In the genomic region with DNA sequence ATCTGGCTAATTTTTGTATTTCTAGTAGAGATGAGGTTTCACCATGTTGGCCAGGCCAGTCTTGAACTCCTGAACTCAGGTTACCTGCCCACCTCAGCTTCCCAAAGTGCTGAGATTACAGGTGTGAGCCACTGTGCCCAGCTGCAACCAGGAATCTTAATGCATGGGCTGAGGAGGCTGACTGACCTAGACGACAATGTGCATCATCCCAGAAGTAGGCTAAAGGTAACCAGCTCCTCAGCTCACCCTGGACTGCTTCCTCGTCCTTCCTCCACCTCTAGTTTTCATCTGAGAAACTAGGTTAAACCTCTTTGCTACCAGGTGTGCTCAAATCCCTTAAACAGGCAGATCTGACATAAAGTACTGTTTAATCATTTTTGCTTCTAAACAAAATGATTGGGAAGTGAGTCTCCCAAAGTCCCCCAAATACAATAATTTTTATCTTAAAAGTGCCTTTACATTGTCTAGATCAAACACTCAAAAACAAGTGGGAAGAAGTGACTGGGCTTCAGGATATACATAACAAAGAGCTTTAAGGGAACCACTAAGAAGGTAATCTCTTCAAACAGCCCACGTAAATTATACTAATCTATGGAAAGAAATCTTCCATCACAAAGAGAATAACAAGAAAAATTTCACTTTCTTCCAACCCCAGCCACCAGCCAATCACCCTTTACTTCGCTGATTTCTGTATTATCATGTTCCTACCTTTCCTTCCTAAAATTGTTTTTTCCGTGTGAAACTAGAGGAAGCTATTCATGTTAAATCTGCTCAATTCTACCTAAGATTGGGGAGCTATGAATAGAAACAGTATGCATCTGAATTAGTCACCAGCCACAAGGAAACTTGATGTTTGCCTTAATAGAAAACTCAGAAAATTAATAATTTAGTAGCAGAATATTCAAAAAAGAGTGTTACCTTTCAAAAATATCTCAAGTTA, we compare ENCODE assay signal across 24 cellular contexts. TPM values are rescaled to one million over a fixed set of nuclear protein-coding genes. Genes with fewer than 3 reads are reported as not detected.
DNase-seq lines count a peak whose midpoint lies in the region; ATAC-seq and TF ChIP-seq lines count a peak whose summit lies in the region.
"Had no signal": no experiment of that assay in that cellular context is flagged by ENCODE, and none has a peak within 500 bp of the region (broad histone marks: within the 10 kb centered on the region; RNA-seq: fewer than 3 reads in every experiment).

No MANE protein-coding gene starts in this region.

- H3K4me3 Mint-ChIP-seq in type B pancreatic cell = no peak overlapping the region
- H3K4me3 Mint-ChIP-seq in stimulated activated effector memory CD8-positive, alpha-beta T cell treated with anti-CD3 and anti-CD28 coated beads, Interleukin-12 subunit alpha, Interleukin-12 subunit beta, amount 100 ng/mL, for 72 hours = no peak overlapping the region
- H3K4me3 Mint-ChIP-seq: activated T-cell treated with anti-CD3 and anti-CD28 coated beads, Interleukin-2, amount 50 U/mL, for 24 hours; CD4-positive, CD25-positive, alpha-beta regulatory T cell; nephron progenitor cell; stimulated activated memory B cell treated with anti-CD40 and anti-IgM and Interleukin-4, amounts not matched to agents 10 μg/mL and 1 μg/mL and 100 μg/mL, for 72 hours had no signal

- H3K4me1 ChIP-seq in HUES6 (ENCODE audit: control insufficient read depth, insufficient read depth, low read length) = peaks cover 68% of the 10 kb centered on the region
- H3K4me1 ChIP-seq: breast epithelium, colonic mucosa, left lung had no signal

- no peak for ATAC-seq in HG03565 (IDR thresholded peaks at IDR 0.05; ENCODE audit: unreplicated experiment)
- no peak for ATAC-seq in stimulated activated effector memory CD8-positive, alpha-beta T cell treated with anti-CD3 and anti-CD28 coated beads, Interleukin-12 subunit alpha, Interleukin-12 subunit beta, amount 100 ng/mL, for 72 hours
- ATAC-seq: left lung; stimulated activated memory B cell treated with anti-CD40 and anti-IgM and Interleukin-4, amounts not matched to agents 10 μg/mL and 1 μg/mL and 100 μg/mL, for 72 hours had no signal

- H3K9ac ChIP-seq in HUES6 (ENCODE audit: low read length) = peak overlapping the region; percentile 54

- H3K27me3 ChIP-seq in HUES6 (ENCODE audit: control insufficient read depth, insufficient read depth, low read length) = no peaks in the 10 kb centered on the region
- H3K27me3 ChIP-seq: breast epithelium, colonic mucosa, left lung had no signal

- peaks cover 54% of the 10 kb centered on the region for H3K4me1 Mint-ChIP-seq in type B pancreatic cell (ENCODE audit: unreplicated experiment)
- H3K4me1 Mint-ChIP-seq in stimulated activated effector memory CD8-positive, alpha-beta T cell treated with anti-CD3 and anti-CD28 coated beads, Interleukin-12 subunit alpha, Interleukin-12 subunit beta, amount 100 ng/mL, for 72 hours = no peaks in the 10 kb centered on the region
- H3K4me1 Mint-ChIP-seq: stimulated activated memory B cell treated with anti-CD40 and anti-IgM and Interleukin-4, amounts not matched to agents 10 μg/mL and 1 μg/mL and 100 μg/mL, for 72 hours had no signal

- no peaks in the 10 kb centered on the region for H3K9me3 ChIP-seq in HUES6 (ENCODE audit: control insufficient read depth, insufficient read depth, low read depth, low read length)
- H3K9me3 ChIP-seq: breast epithelium, colonic mucosa, left lung had no signal

- H3K27ac Mint-ChIP-seq in type B pancreatic cell = peak overlapping the region; percentile 79
- no peak overlapping the region for H3K27ac Mint-ChIP-seq in stimulated activated effector memory CD8-positive, alpha-beta T cell treated with anti-CD3 and anti-CD28 coated beads, Interleukin-12 subunit alpha, Interleukin-12 subunit beta, amount 100 ng/mL, for 72 hours
- H3K27ac Mint-ChIP-seq: activated T-cell treated with anti-CD3 and anti-CD28 coated beads, Interleukin-2, amount 50 U/mL, for 24 hours; nephron progenitor cell; stimulated activated memory B cell treated with anti-CD40 and anti-IgM and Interleukin-4, amounts not matched to agents 10 μg/mL and 1 μg/mL and 100 μg/mL, for 72 hours had no signal

- H3K27me3 Mint-ChIP-seq in type B pancreatic cell = no peaks in the 10 kb centered on the region

- peak overlapping the region; percentile 19 for H3K4me3 ChIP-seq in HUES6 (ENCODE audit: low read depth, low read length)
- H3K4me3 ChIP-seq: breast epithelium, colonic mucosa, K562, left lung had no signal

- H3K9me3 Mint-ChIP-seq in type B pancreatic cell = no peaks in the 10 kb centered on the region
- no peaks in the 10 kb centered on the region for H3K9me3 Mint-ChIP-seq in stimulated activated effector memory CD8-positive, alpha-beta T cell treated with anti-CD3 and anti-CD28 coated beads, Interleukin-12 subunit alpha, Interleukin-12 subunit beta, amount 100 ng/mL, for 72 hours
- H3K9me3 Mint-ChIP-seq: activated T-cell treated with anti-CD3 and anti-CD28 coated beads, Interleukin-2, amount 50 U/mL, for 24 hours; nephron progenitor cell; stimulated activated memory B cell treated with anti-CD40 and anti-IgM and Interleukin-4, amounts not matched to agents 10 μg/mL and 1 μg/mL and 100 μg/mL, for 72 hours had no signal

- H3K36me3 ChIP-seq in HUES6 (ENCODE audit: control insufficient read depth, insufficient read depth, low read length) = no peaks in the 10 kb centered on the region; the same call in 1 of the 2 replicates
- H3K36me3 ChIP-seq: breast epithelium, colonic mucosa, left lung had no signal

- DNase-seq in dermis blood vessel endothelial cell (peak; percentile 53), kidney tubule cell (ENCODE audit: low spot score) (peak; percentile 70), type B pancreatic cell (ENCODE audit: extremely low spot score, unreplicated experiment) (no peak), NCI-H446 (lab: John Stamatoyannopoulos, UW) (no peak)
- DNase-seq in stimulated activated effector memory CD8-positive, alpha-beta T cell treated with anti-CD3 and anti-CD28 coated beads, Interleukin-12 subunit alpha, Interleukin-12 subunit beta, amount 100 ng/mL, for 72 hours (ENCODE audit: low spot score in 2 of 2) = no peak
- DNase-seq: activated CD4-positive, alpha-beta T cell treated with anti-CD3 and anti-CD28 coated beads for 1 hour; activated T-cell treated with anti-CD3 and anti-CD28 coated beads, Interleukin-2, amount 50 U/mL, for 24 hours; CD4-positive, CD25-positive, alpha-beta regulatory T cell; colonic mucosa; DMS153; glutamatergic neuron; left lung; MM.1S; NCI-H1436; NCI-H2171 treated with DMSO at 0.1 percent for 48 hours; nephron progenitor cell; posterior cingulate gyrus; Right ventricle myocardium superior; stimulated activated CD4-positive, alpha-beta T cell treated with anti-CD3 and anti-CD28 coated beads, Interleukin-1b, Interleukin-23, amount 100 ng/mL, for 48 hours had no signal

- H3K27ac ChIP-seq in HUES6 (ENCODE audit: low read depth, low read length) = peak overlapping the region; percentile 92
- H3K27ac ChIP-seq: breast epithelium, colonic mucosa, left lung had no signal

- TF ChIP-seq CTCF in type B pancreatic cell (conservative IDR thresholded peaks at IDR 0.05) = no peak

- peaks cover 4% of the 10 kb centered on the region for H3K36me3 Mint-ChIP-seq in type B pancreatic cell
- H3K36me3 Mint-ChIP-seq in stimulated activated effector memory CD8-positive, alpha-beta T cell treated with anti-CD3 and anti-CD28 coated beads, Interleukin-12 subunit alpha, Interleukin-12 subunit beta, amount 100 ng/mL, for 72 hours = no peaks in the 10 kb centered on the region
- H3K36me3 Mint-ChIP-seq: CD4-positive, CD25-positive, alpha-beta regulatory T cell; stimulated activated memory B cell treated with anti-CD40 and anti-IgM and Interleukin-4, amounts not matched to agents 10 μg/mL and 1 μg/mL and 100 μg/mL, for 72 hours had no signal

RNA-seq across cellular contexts. Expression of gene IGF2BP2, which starts 34.7 kb away (rescaled TPM):
- total RNA-seq in dermis blood vessel endothelial cell (30.0 and 61.2 TPM in 2 replicates), type B pancreatic cell (ENCODE audit: low replicate concordance) (101 and 140 TPM in 2 replicates)

Comparison
In these comparisons a context has a peak if more than half of its experiments do, and no peak if none do; other contexts are left out.
1. DNase-seq: peak in dermis blood vessel endothelial cell (single experiment) and kidney tubule cell (single experiment); none in type B pancreatic cell (single experiment), NCI-H446 (0 of 2) and stimulated activated effector memory CD8-positive, alpha-beta T cell treated with anti-CD3 and anti-CD28 coated beads, Interleukin-12 subunit alpha, Interleukin-12 subunit beta, amount 100 ng/mL, for 72 hours (0 of 2).